Comparison of ENCODE assay signal across 8 cellular contexts in genomic region chr2:65300134-65300771, GRCh38.
DNase-seq lines count a peak whose midpoint lies in the region; ATAC-seq and TF ChIP-seq lines count a peak whose summit lies in the region.

No MANE protein-coding gene starts in this region.

- no peaks in the 10 kb centered on the region for H3K36me3 Mint-ChIP-seq in activated naive CD4-positive, alpha-beta T cell treated with anti-CD3 and anti-CD28 coated beads, Interleukin-2, amount 50 U/mL, for 72 hours
- H3K36me3 Mint-ChIP-seq in progenitor cell of endocrine pancreas (ENCODE audit: insufficient read depth) = peaks cover 1% of the 10 kb centered on the region

- no peaks in the 10 kb centered on the region for H3K27me3 Mint-ChIP-seq in progenitor cell of endocrine pancreas

- no peaks in the 10 kb centered on the region for H3K9me3 ChIP-seq in left ventricle myocardium inferior (replicated peaks)

- H3K27ac ChIP-seq in left ventricle myocardium inferior (replicated peaks) (peak overlapping the region; percentile 86), skin epidermis (peak overlapping the region in 15 of 21 experiments; percentile 0 to 69 (median 49))

- H3K27ac Mint-ChIP-seq in activated naive CD4-positive, alpha-beta T cell treated with anti-CD3 and anti-CD28 coated beads, Interleukin-2, amount 50 U/mL, for 72 hours = peak overlapping the region; percentile 89 to 100
- no peak overlapping the region for H3K27ac Mint-ChIP-seq in progenitor cell of endocrine pancreas

- no peak overlapping the region for H3K4me3 Mint-ChIP-seq in progenitor cell of endocrine pancreas (ENCODE audit: low read depth)

- intact Hi-C loops in left ventricle myocardium inferior (cut with micrococcal nuclease) = no loop called here

- H3K4me1 Mint-ChIP-seq in progenitor cell of endocrine pancreas (ENCODE audit: low read depth) = peaks cover 23% of the 10 kb centered on the region

- no peaks in the 10 kb centered on the region for H3K9me3 Mint-ChIP-seq in activated naive CD4-positive, alpha-beta T cell treated with anti-CD3 and anti-CD28 coated beads, Interleukin-2, amount 50 U/mL, for 72 hours
- H3K9me3 Mint-ChIP-seq in progenitor cell of endocrine pancreas (ENCODE audit: low read depth) = no peaks in the 10 kb centered on the region

- peak; percentile 1 for ATAC-seq in GM19438 (IDR thresholded peaks at IDR 0.05; ENCODE audit: low read depth, unreplicated experiment)
- no peak for ATAC-seq in activated naive CD4-positive, alpha-beta T cell treated with anti-CD3 and anti-CD28 coated beads, Interleukin-2, amount 50 U/mL, for 72 hours

- H3K4me3 ChIP-seq in left ventricle myocardium inferior (peak overlapping the region; percentile 19), skin epidermis (no peak overlapping the region)

- peaks cover 43% of the 10 kb centered on the region for H3K4me1 ChIP-seq in left ventricle myocardium inferior

- no peak for TF ChIP-seq CTCF in left ventricle myocardium inferior (IDR thresholded peaks at IDR 0.05; ENCODE audit: borderline replicate concordance)
- TF ChIP-seq CTCF in progenitor cell of endocrine pancreas (IDR thresholded peaks at IDR 0.05; ENCODE audit: unreplicated experiment) = no peak

- no peaks in the 10 kb centered on the region for H3K27me3 ChIP-seq in left ventricle myocardium inferior (ENCODE audit: low read depth)

- no peaks in the 10 kb centered on the region for H3K36me3 ChIP-seq in left ventricle myocardium inferior

- DNase-seq in activated naive CD4-positive, alpha-beta T cell treated with anti-CD3 and anti-CD28 coated beads, Interleukin-2, amount 50 U/mL, for 72 hours (ENCODE audit: low spot score in 2 of 2) = no peak
- DNase-seq in left ventricle myocardium inferior = peak; percentile 87
- no peak for DNase-seq in progenitor cell of endocrine pancreas (ENCODE audit: low spot score, unreplicated experiment)
- DNase-seq in NCI-H82 treated with DMSO at 0.1 percent for 48 hours (lab: John Stamatoyannopoulos, UW; ENCODE audit: unreplicated experiment) = no peak
- no peak for DNase-seq in NCI-H82 (lab: John Stamatoyannopoulos, UW)
- no peak for DNase-seq in OCI-M1 (lab: John Stamatoyannopoulos, UW)
